In the genomic region with DNA sequence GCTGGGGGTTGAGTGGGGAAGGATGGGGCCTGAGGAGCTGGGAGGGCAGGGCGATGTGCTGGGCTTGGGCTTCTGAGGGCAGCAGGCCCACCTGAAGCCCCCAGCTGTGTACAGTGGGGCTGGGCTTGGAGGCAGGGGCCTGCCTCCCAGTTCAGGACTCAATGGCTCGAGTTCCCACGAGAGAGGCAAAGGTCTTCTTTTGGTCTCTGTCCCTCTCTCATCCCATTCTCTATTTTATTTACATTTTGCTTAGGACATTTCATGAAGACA, we compare ENCODE assay signal across 20 cellular contexts.
"Had no signal": no experiment of that assay in that cellular context is flagged by ENCODE, and none has a peak within 500 bp of the region (broad histone marks: within the 10 kb centered on the region; RNA-seq: fewer than 3 reads in every experiment).

No MANE protein-coding gene starts in this region.

- H3K36me3 ChIP-seq: esophagus squamous epithelium, gastrocnemius medialis, SJCRH30, tibial nerve had no signal

- H3K4me3 ChIP-seq: esophagus squamous epithelium, gastrocnemius medialis, SJCRH30, tibial nerve had no signal

- H3K27ac Mint-ChIP-seq: activated CD8-positive, alpha-beta T cell treated with anti-CD3 and anti-CD28 coated beads for 36 hours; activated naive CD8-positive, alpha-beta T cell treated with anti-CD3 and anti-CD28 coated beads for 36 hours; effector memory CD8-positive, alpha-beta T cell; natural killer cell treated with Interleukin-12 subunit alpha and Interleukin-12 subunit beta and Interleukin-15 and Interleukin-18, amount 100 ng/mL, for 72 hours had no signal

- H3K9me3 ChIP-seq: esophagus squamous epithelium, gastrocnemius medialis, SJCRH30, tibial nerve had no signal

- H3K27me3 ChIP-seq: esophagus squamous epithelium, gastrocnemius medialis, SJCRH30, tibial nerve had no signal

- H3K4me3 Mint-ChIP-seq: activated CD8-positive, alpha-beta T cell treated with anti-CD3 and anti-CD28 coated beads for 36 hours; activated naive CD8-positive, alpha-beta T cell treated with anti-CD3 and anti-CD28 coated beads for 36 hours; effector memory CD8-positive, alpha-beta T cell; natural killer cell treated with Interleukin-12 subunit alpha and Interleukin-12 subunit beta and Interleukin-15 and Interleukin-18, amount 100 ng/mL, for 72 hours had no signal

- ATAC-seq: activated CD8-positive, alpha-beta T cell treated with anti-CD3 and anti-CD28 coated beads for 36 hours; effector memory CD8-positive, alpha-beta T cell; gastrocnemius medialis; natural killer cell treated with Interleukin-12 subunit alpha and Interleukin-12 subunit beta and Interleukin-15 and Interleukin-18, amount 100 ng/mL, for 72 hours; sciatic nerve had no signal

- H3K4me1 Mint-ChIP-seq: activated naive CD8-positive, alpha-beta T cell treated with anti-CD3 and anti-CD28 coated beads for 36 hours had no signal

- H3K4me1 ChIP-seq: tibial nerve had no signal

- DNase-seq: activated CD4-positive, alpha-beta T cell treated with anti-CD3 and anti-CD28 coated beads for 4 hours; activated CD4-positive, CD25-positive, alpha-beta regulatory T cell; activated CD8-positive, alpha-beta T cell treated with anti-CD3 and anti-CD28 coated beads for 36 hours; activated naive CD4-positive, alpha-beta T cell treated with Interleukin-2 at 50 U/mL for 16 hours; activated naive CD8-positive, alpha-beta T cell treated with anti-CD3 and anti-CD28 coated beads for 36 hours; activated T-cell treated with anti-CD3 and anti-CD28 coated beads, Interleukin-2, amount 50 U/mL, for 1 hour; central memory CD4-positive, alpha-beta T cell; effector memory CD8-positive, alpha-beta T cell; esophagus squamous epithelium; gastrocnemius medialis; hippocampal formation; small intestine; stimulated activated CD4-positive, alpha-beta T cell treated with anti-CD3 and anti-CD28 coated beads, Interleukin-15, amount 100 ng/mL, for 24 hours; stimulated activated naive CD4-positive, alpha-beta T cell; substantia nigra; T-helper 9 cell had no signal

- H3K27me3 Mint-ChIP-seq: activated CD8-positive, alpha-beta T cell treated with anti-CD3 and anti-CD28 coated beads for 36 hours; activated naive CD8-positive, alpha-beta T cell treated with anti-CD3 and anti-CD28 coated beads for 36 hours had no signal

- H3K36me3 Mint-ChIP-seq: activated naive CD8-positive, alpha-beta T cell treated with anti-CD3 and anti-CD28 coated beads for 36 hours; natural killer cell treated with Interleukin-12 subunit alpha and Interleukin-12 subunit beta and Interleukin-15 and Interleukin-18, amount 100 ng/mL, for 72 hours had no signal

- H3K27ac ChIP-seq: gastrocnemius medialis, SJCRH30, tibial nerve had no signal

- H3K9me3 Mint-ChIP-seq: activated CD8-positive, alpha-beta T cell treated with anti-CD3 and anti-CD28 coated beads for 36 hours; activated naive CD8-positive, alpha-beta T cell treated with anti-CD3 and anti-CD28 coated beads for 36 hours; effector memory CD8-positive, alpha-beta T cell; natural killer cell treated with Interleukin-12 subunit alpha and Interleukin-12 subunit beta and Interleukin-15 and Interleukin-18, amount 100 ng/mL, for 72 hours had no signal
